Comparison of ENCODE assay signal across 28 cellular contexts in genomic region chr7:155281411-155281969, GRCh38.
"Had no signal": no experiment of that assay in that cellular context is flagged by ENCODE, and none has a peak within 500 bp of the region (broad histone marks: within the 10 kb centered on the region; RNA-seq: fewer than 3 reads in every experiment).

No MANE protein-coding gene starts in this region.

- H2AFZ ChIP-seq: hepatocyte had no signal

- H3K79me2 ChIP-seq: hepatocyte had no signal

- H3K4me3 ChIP-seq: gastroesophageal sphincter, hepatocyte, left ventricle myocardium inferior, lung, ovary, psoas muscle, stomach, thyroid gland, upper lobe of left lung had no signal

- DNase-seq: activated CD4-positive, alpha-beta T cell treated with anti-CD3 and anti-CD28 coated beads for 36 hours; activated CD4-positive, alpha-beta T cell treated with anti-CD3 and anti-CD28 coated beads, Interleukin-2, amount 50 U/mL, for 4 hours; activated CD4-positive, CD25-positive, alpha-beta regulatory T cell; activated naive CD4-positive, alpha-beta T cell treated with anti-CD3 and anti-CD28 coated beads, Interleukin-2, amount 50 U/mL, for 16 hours; activated T-cell treated with anti-CD3 and anti-CD28 coated beads for 4 hours; activated T-cell treated with anti-CD3 and anti-CD28 coated beads, Interleukin-2, amount 50 U/mL, for 72 hours; amniotic stem cell; brain microvascular endothelial cell; caudate nucleus; cortex of kidney; endodermal cell; islet precursor cell; left ventricle myocardium inferior; mesendoderm; ovary; psoas muscle; stimulated activated CD4-positive, alpha-beta T cell treated with anti-CD3 and anti-CD28 coated beads, Interleukin-15, amount 100 ng/mL, for 24 hours; stimulated activated CD4-positive, alpha-beta T cell treated with anti-CD3 and anti-CD28 coated beads, Interleukin-2, amount 100 ng/mL, for 24 hours; stimulated activated naive B cell treated with anti-CD40 and anti-IgM and Interleukin-4, amounts not matched to agents 10 μg/mL and 1 μg/mL and 100 μg/mL, for 72 hours; stomach; T-helper 1 cell; thyroid gland had no signal

- FAIRE-seq: astrocyte had no signal

- ATAC-seq: gastroesophageal sphincter; psoas muscle; stimulated activated naive B cell treated with anti-CD40 and anti-IgM and Interleukin-4, amounts not matched to agents 10 μg/mL and 1 μg/mL and 100 μg/mL, for 72 hours had no signal

- H3K27ac ChIP-seq: brain microvascular endothelial cell, gastroesophageal sphincter, hepatocyte, left ventricle myocardium inferior, neutrophil, ovary, psoas muscle, thyroid gland, upper lobe of left lung had no signal

- H3K27me3 ChIP-seq: brain microvascular endothelial cell, ovary, thyroid gland, upper lobe of left lung had no signal

- H3K36me3 ChIP-seq: brain microvascular endothelial cell, gastroesophageal sphincter, left ventricle myocardium inferior, neutrophil, ovary, stomach, thyroid gland, upper lobe of left lung had no signal

- H3K4me1 ChIP-seq: gastroesophageal sphincter, left ventricle myocardium inferior, psoas muscle, stomach, upper lobe of left lung had no signal

- H3K9me3 ChIP-seq: gastroesophageal sphincter, left ventricle myocardium inferior, neutrophil, ovary, psoas muscle, stomach, thyroid gland, upper lobe of left lung had no signal

- H3K4me2 ChIP-seq: hepatocyte had no signal
